3 cellular contexts compared by ENCODE assay signal in the genomic region with DNA sequence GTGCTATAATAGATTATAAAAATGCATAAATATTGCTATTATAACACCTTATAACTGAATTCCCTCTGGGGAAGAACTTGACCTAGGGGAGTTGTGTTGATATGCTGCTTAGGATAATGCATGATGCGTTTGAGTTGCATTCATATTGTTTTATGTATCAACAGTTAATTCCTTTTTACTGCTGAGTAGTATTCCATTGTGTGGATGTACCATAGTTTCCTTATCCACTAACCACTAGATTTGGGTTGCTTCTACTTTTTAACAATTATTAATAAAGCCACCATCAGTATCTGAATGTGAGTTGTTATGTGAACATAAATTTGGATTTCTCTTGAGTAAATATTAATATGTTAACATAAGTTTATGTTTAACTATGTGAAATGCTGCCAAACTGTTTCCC.
"Had no signal": no experiment of that assay in that cellular context is flagged by ENCODE, and none has a peak within 500 bp of the region (broad histone marks: within the 10 kb centered on the region; RNA-seq: fewer than 3 reads in every experiment).

No MANE protein-coding gene starts in this region.

- DNase-seq: GDM1, GF-D8 had no signal

- ATAC-seq: GM12878 had no signal

- H3K4me3 ChIP-seq: GM12878 had no signal
